In genomic region chr15:45634442-45635190, GRCh38 we compare ENCODE assay signal across 1 cellular context.
TF ChIP-seq lines count a peak whose summit lies in the region.

SQOR (plus strand) TSS chr15:45635029; CDS start chr15:45658924, 23,895 bp downstream.

TF ChIP-seq in GM12878, 131 proteins besides CTCF, POLR2A, EP300 and RAD21 (continued from another document):
- no peak; the same call in 1 of the 2 replicates for TF ChIP-seq EED (IDR thresholded peaks at IDR 0.05; ENCODE audit: low read depth)
- TF ChIP-seq NFXL1 (IDR thresholded peaks at IDR 0.05; ENCODE audit: borderline replicate concordance) = no peak
- 0 out of 2 replicates have a peak, but pooled peaks have one; percentile 8 for TF ChIP-seq E2F4 (IDR thresholded peaks at IDR 0.05; ENCODE audit: low read depth, low read length)
- peak; percentile 76; the same call in 1 of the 2 replicates for TF ChIP-seq HDGF (IDR thresholded peaks at IDR 0.05)
- no peak for TF ChIP-seq ZNF207 (IDR thresholded peaks at IDR 0.05; ENCODE audit: borderline replicate concordance)
- TF ChIP-seq RCOR1 (conservative IDR thresholded peaks at IDR 0.05; ENCODE audit: low read depth, low read length) = no peak
- 0 out of 2 replicates have a peak, but pooled peaks have one; percentile 29 for TF ChIP-seq SMARCA5 (IDR thresholded peaks at IDR 0.05)
- TF ChIP-seq SMAD1 (IDR thresholded peaks at IDR 0.05; ENCODE audit: low read depth, partially characterized antibody) = peak; percentile 90
- TF ChIP-seq RB1 (IDR thresholded peaks at IDR 0.05; ENCODE audit: borderline replicate concordance) = peak; percentile 78; the same call in 1 of the 2 replicates
- TF ChIP-seq, protein P1, sequence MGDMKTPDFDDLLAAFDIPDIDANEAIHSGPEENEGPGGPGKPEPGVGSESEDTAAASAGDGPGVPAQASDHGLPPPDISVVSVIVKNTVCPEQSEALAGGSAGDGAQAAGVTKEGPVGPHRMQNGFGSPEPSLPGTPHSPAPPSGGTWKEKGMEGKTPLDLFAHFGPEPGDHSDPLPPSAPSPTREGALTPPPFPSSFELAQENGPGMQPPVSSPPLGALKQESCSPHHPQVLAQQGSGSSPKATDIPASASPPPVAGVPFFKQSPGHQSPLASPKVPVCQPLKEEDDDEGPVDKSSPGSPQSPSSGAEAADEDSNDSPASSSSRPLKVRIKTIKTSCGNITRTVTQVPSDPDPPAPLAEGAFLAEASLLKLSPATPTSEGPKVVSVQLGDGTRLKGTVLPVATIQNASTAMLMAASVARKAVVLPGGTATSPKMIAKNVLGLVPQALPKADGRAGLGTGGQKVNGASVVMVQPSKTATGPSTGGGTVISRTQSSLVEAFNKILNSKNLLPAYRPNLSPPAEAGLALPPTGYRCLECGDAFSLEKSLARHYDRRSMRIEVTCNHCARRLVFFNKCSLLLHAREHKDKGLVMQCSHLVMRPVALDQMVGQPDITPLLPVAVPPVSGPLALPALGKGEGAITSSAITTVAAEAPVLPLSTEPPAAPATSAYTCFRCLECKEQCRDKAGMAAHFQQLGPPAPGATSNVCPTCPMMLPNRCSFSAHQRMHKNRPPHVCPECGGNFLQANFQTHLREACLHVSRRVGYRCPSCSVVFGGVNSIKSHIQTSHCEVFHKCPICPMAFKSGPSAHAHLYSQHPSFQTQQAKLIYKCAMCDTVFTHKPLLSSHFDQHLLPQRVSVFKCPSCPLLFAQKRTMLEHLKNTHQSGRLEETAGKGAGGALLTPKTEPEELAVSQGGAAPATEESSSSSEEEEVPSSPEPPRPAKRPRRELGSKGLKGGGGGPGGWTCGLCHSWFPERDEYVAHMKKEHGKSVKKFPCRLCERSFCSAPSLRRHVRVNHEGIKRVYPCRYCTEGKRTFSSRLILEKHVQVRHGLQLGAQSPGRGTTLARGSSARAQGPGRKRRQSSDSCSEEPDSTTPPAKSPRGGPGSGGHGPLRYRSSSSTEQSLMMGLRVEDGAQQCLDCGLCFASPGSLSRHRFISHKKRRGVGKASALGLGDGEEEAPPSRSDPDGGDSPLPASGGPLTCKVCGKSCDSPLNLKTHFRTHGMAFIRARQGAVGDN (IDR thresholded peaks at IDR 0.05) = peak; percentile 75; the same call in 1 of the 2 replicates
- TF ChIP-seq NBN (IDR thresholded peaks at IDR 0.05) = peak; percentile 79
- TF ChIP-seq MEF2A (IDR thresholded peaks at IDR 0.05; ENCODE audit: insufficient read depth, low read depth, low read length) = no peak
- no peak for TF ChIP-seq CHD1 (IDR thresholded peaks at IDR 0.05; ENCODE audit: low read depth, low read length)
- peak; percentile 60; the same call in 1 of the 2 replicates for TF ChIP-seq TAF1 (IDR thresholded peaks at IDR 0.05; ENCODE audit: borderline replicate concordance, low read depth, low read length)
- TF ChIP-seq CHD2 (IDR thresholded peaks at IDR 0.05; ENCODE audit: borderline replicate concordance, low read depth, low read length) = peak; percentile 56
- TF ChIP-seq CBX5 (IDR thresholded peaks at IDR 0.05; ENCODE audit: low read depth) = 0 out of 2 replicates have a peak, but pooled peaks have one; percentile 35
- TF ChIP-seq IRF4 (IDR thresholded peaks at IDR 0.05; ENCODE audit: low read depth, low read length) = no peak
- 0 out of 2 replicates have a peak, but pooled peaks have one; percentile 16 for TF ChIP-seq ZNF217 (IDR thresholded peaks at IDR 0.05)
